In genomic region chr11:45661417-45662055, GRCh38 we compare ENCODE assay signal across 16 cellular contexts. TPM values are rescaled to one million over a fixed set of nuclear protein-coding genes. Genes with fewer than 3 reads are reported as not detected.
"Had no signal": no experiment of that assay in that cellular context is flagged by ENCODE, and none has a peak within 500 bp of the region (broad histone marks: within the 10 kb centered on the region; RNA-seq: fewer than 3 reads in every experiment).

No MANE protein-coding gene starts in this region.

- H3K36me3 Mint-ChIP-seq: naive thymus-derived CD4-positive, alpha-beta T cell; stimulated activated naive B cell treated with anti-CD40 and anti-IgM and Interleukin-4, amounts not matched to agents 10 μg/mL and 1 μg/mL and 100 μg/mL, for 72 hours had no signal

- H3K27me3 ChIP-seq: ovary had no signal

- H3K9me3 ChIP-seq: lower lobe of right lung, ovary, transverse colon had no signal

- H3K27ac Mint-ChIP-seq: activated CD8-positive, alpha-beta T cell treated with anti-CD3 and anti-CD28 coated beads for 36 hours; naive thymus-derived CD4-positive, alpha-beta T cell; stimulated activated naive B cell treated with anti-CD40 and anti-IgM and Interleukin-4, amounts not matched to agents 10 μg/mL and 1 μg/mL and 100 μg/mL, for 72 hours had no signal

- H3K36me3 ChIP-seq: lower lobe of right lung, ovary, transverse colon had no signal

- H3K9me3 Mint-ChIP-seq: activated CD8-positive, alpha-beta T cell treated with anti-CD3 and anti-CD28 coated beads for 36 hours; naive thymus-derived CD4-positive, alpha-beta T cell; stimulated activated naive B cell treated with anti-CD40 and anti-IgM and Interleukin-4, amounts not matched to agents 10 μg/mL and 1 μg/mL and 100 μg/mL, for 72 hours had no signal

- H3K4me3 Mint-ChIP-seq: activated CD8-positive, alpha-beta T cell treated with anti-CD3 and anti-CD28 coated beads for 36 hours; naive thymus-derived CD4-positive, alpha-beta T cell; stimulated activated naive B cell treated with anti-CD40 and anti-IgM and Interleukin-4, amounts not matched to agents 10 μg/mL and 1 μg/mL and 100 μg/mL, for 72 hours had no signal

- H3K27ac ChIP-seq: lower lobe of right lung, ovary, transverse colon had no signal

- ATAC-seq: activated CD8-positive, alpha-beta T cell treated with anti-CD3 and anti-CD28 coated beads for 36 hours; lower lobe of right lung; naive thymus-derived CD4-positive, alpha-beta T cell; stimulated activated naive B cell treated with anti-CD40 and anti-IgM and Interleukin-4, amounts not matched to agents 10 μg/mL and 1 μg/mL and 100 μg/mL, for 72 hours had no signal

- H3K4me3 ChIP-seq: lower lobe of right lung, ovary, transverse colon had no signal

- DNase-seq: activated CD8-positive, alpha-beta memory T cell treated with anti-CD3 and anti-CD28 coated beads, Interleukin-2, amount 50 U/mL, for 4 hours; activated CD8-positive, alpha-beta T cell treated with anti-CD3 and anti-CD28 coated beads for 36 hours; activated naive CD4-positive, alpha-beta T cell; central memory CD4-positive, alpha-beta T cell; cortex of kidney; effector memory CD4-positive, alpha-beta T cell; erythroblast; lower lobe of right lung; naive thymus-derived CD4-positive, alpha-beta T cell; small intestine; stimulated activated CD4-positive, alpha-beta T cell treated with anti-CD3 and anti-CD28 coated beads, Interleukin-1b, Interleukin-23, amount 100 ng/mL, for 48 hours; stimulated activated naive B cell treated with anti-CD40 and anti-IgM and Interleukin-4, amounts not matched to agents 10 μg/mL and 1 μg/mL and 100 μg/mL, for 72 hours; T-helper 9 cell; transverse colon had no signal

RNA-seq across cellular contexts. Expression of gene CHST1, which starts 3.9 kb away (rescaled TPM):
- total RNA-seq: activated CD8-positive, alpha-beta T cell treated with anti-CD3 and anti-CD28 coated beads for 36 hours; mononuclear cell; naive thymus-derived CD4-positive, alpha-beta T cell had no signal
- polyA plus RNA-seq: naive thymus-derived CD4-positive, alpha-beta T cell had no signal
